Comparison of ENCODE assay signal across 25 cellular contexts in the genomic region with DNA sequence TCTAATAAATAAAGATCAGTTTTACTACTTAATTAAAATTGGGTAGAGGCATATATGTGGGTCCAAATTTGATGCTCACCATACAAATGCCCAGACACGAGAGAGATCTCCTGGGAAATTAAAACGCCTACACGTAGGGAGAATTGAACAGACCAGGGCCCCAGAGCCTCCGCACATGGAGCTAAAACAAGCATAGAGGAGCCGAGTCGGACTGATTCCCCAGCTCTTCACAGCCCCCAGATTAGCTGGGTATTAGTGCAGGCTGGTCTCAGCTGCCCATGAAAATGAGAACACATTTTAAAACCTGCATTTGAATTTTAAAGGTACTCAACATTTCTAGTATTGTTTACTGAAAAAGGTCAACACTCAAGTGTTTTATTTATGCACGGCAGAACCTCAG.
DNase-seq lines count a peak whose midpoint lies in the region; ATAC-seq and TF ChIP-seq lines count a peak whose summit lies in the region.
"Had no signal": no experiment of that assay in that cellular context is flagged by ENCODE, and none has a peak within 500 bp of the region (broad histone marks: within the 10 kb centered on the region; RNA-seq: fewer than 3 reads in every experiment).

No MANE protein-coding gene starts in this region.

- peak overlapping the region in 3 of 5 experiments; percentile 31 to 71 (median 56) for H3K27ac Mint-ChIP-seq in brain
- H3K27ac Mint-ChIP-seq in stimulated activated memory B cell treated with anti-CD40 and anti-IgM and Interleukin-4, amounts not matched to agents 10 μg/mL and 1 μg/mL and 100 μg/mL, for 72 hours, result no peak overlapping the region
- H3K27ac Mint-ChIP-seq: CD8-positive, alpha-beta T cell; IgD-negative memory B cell; T-helper 2 cell treated with Interferon-gamma antibody and Interleukin-4, amounts not matched to agents 5 μg/mL and 100 μg/mL, for 36 hours had no signal

- no peaks in the 10 kb centered on the region for H3K4me1 ChIP-seq in right cardiac atrium (ENCODE audit: control insufficient read depth, insufficient read depth, low read length)
- H3K4me1 ChIP-seq: Caco-2 had no signal

- H3K27me3 ChIP-seq in right cardiac atrium (ENCODE audit: control insufficient read depth, insufficient read depth), result no peaks in the 10 kb centered on the region

- peak overlapping the region in 3 of 5 experiments; percentile 31 to 65 (median 43) for H3K4me3 Mint-ChIP-seq in brain
- H3K4me3 Mint-ChIP-seq in stimulated activated memory B cell treated with anti-CD40 and anti-IgM and Interleukin-4, amounts not matched to agents 10 μg/mL and 1 μg/mL and 100 μg/mL, for 72 hours, result no peak overlapping the region
- H3K4me3 Mint-ChIP-seq: CD8-positive, alpha-beta T cell; IgD-negative memory B cell; T-helper 2 cell treated with Interferon-gamma antibody and Interleukin-4, amounts not matched to agents 5 μg/mL and 100 μg/mL, for 36 hours had no signal

- ATAC-seq in GM21390 (IDR thresholded peaks at IDR 0.05; ENCODE audit: unreplicated experiment) (no peak), right cardiac atrium (no peak)
- ATAC-seq in stimulated activated memory B cell treated with anti-CD40 and anti-IgM and Interleukin-4, amounts not matched to agents 10 μg/mL and 1 μg/mL and 100 μg/mL, for 72 hours, result no peak
- ATAC-seq: CD8-positive, alpha-beta T cell; HCT116; Panc1 had no signal

- no peaks in the 10 kb centered on the region for H3K27me3 Mint-ChIP-seq in brain
- H3K27me3 Mint-ChIP-seq in stimulated activated memory B cell treated with anti-CD40 and anti-IgM and Interleukin-4, amounts not matched to agents 10 μg/mL and 1 μg/mL and 100 μg/mL, for 72 hours, result no peaks in the 10 kb centered on the region

- H3K4me3 ChIP-seq in right cardiac atrium (ENCODE audit: low read length), result no peak overlapping the region

- intact Hi-C loops in right cardiac atrium (cut with DNase I), result no loop called here

- no peak overlapping the region for H3K27ac ChIP-seq in right cardiac atrium (ENCODE audit: low read length)
- H3K27ac ChIP-seq: C4-2B, HL-60, KMS-11 had no signal

- H3K9me3 Mint-ChIP-seq in brain, result no peaks in the 10 kb centered on the region
- no peaks in the 10 kb centered on the region for H3K9me3 Mint-ChIP-seq in stimulated activated memory B cell treated with anti-CD40 and anti-IgM and Interleukin-4, amounts not matched to agents 10 μg/mL and 1 μg/mL and 100 μg/mL, for 72 hours
- H3K9me3 Mint-ChIP-seq: CD8-positive, alpha-beta T cell; IgD-negative memory B cell; T-helper 2 cell treated with Interferon-gamma antibody and Interleukin-4, amounts not matched to agents 5 μg/mL and 100 μg/mL, for 36 hours had no signal

- H3K9me3 ChIP-seq in right cardiac atrium (ENCODE audit: control insufficient read depth, low read length), result no peaks in the 10 kb centered on the region
- H3K9me3 ChIP-seq: Caco-2 had no signal

- H3K36me3 Mint-ChIP-seq in brain, result no peaks in the 10 kb centered on the region
- no peaks in the 10 kb centered on the region for H3K36me3 Mint-ChIP-seq in stimulated activated memory B cell treated with anti-CD40 and anti-IgM and Interleukin-4, amounts not matched to agents 10 μg/mL and 1 μg/mL and 100 μg/mL, for 72 hours
- H3K36me3 Mint-ChIP-seq: CD8-positive, alpha-beta T cell; IgD-negative memory B cell had no signal

- WGBS in right cardiac atrium, result 88% methylated on average over 7 of the region's 7 CpGs

- TF ChIP-seq CTCF in brain (conservative IDR thresholded peaks at IDR 0.05), result no peak

- H3K4me1 Mint-ChIP-seq in brain, result peaks cover 55% of the 10 kb centered on the region
- H3K4me1 Mint-ChIP-seq in stimulated activated memory B cell treated with anti-CD40 and anti-IgM and Interleukin-4, amounts not matched to agents 10 μg/mL and 1 μg/mL and 100 μg/mL, for 72 hours, result no peaks in the 10 kb centered on the region
- H3K4me1 Mint-ChIP-seq: IgD-negative memory B cell had no signal

- DNase-seq in NCI-H82 (lab: John Stamatoyannopoulos, UW), result peak; percentile 73
- DNase-seq in NCI-H82 treated with DMSO at 0.1 percent for 48 hours (lab: John Stamatoyannopoulos, UW; ENCODE audit: unreplicated experiment), result no peak
- peak; percentile 10 for DNase-seq in NCI-H128 (lab: John Stamatoyannopoulos, UW; ENCODE audit: unreplicated experiment)
- no peak for DNase-seq in right cardiac atrium
- DNase-seq: Caco-2; CD8-positive, alpha-beta T cell; MM.1S; NCI-H146; NCI-H2029 treated with DMSO at 0.1 percent for 48 hours; NCI-H2171 treated with DMSO at 0.1 percent for 48 hours; NCI-H446; NCI-H524 treated with DMSO at 0.1 percent for 48 hours; NCI-H774; SHP77 treated with DMSO at 0.1 percent for 48 hours; T-helper 1 cell had no signal

Comparison
In these comparisons a context has a peak if more than half of its experiments do, and no peak if none do; other contexts are left out.
1. DNase-seq: peak in NCI-H82 (single experiment) and NCI-H128 (single experiment); none in NCI-H82 treated with DMSO at 0.1 percent for 48 hours (single experiment) and right cardiac atrium (0 of 3).